9 cellular contexts compared by ENCODE assay signal in the genomic region with DNA sequence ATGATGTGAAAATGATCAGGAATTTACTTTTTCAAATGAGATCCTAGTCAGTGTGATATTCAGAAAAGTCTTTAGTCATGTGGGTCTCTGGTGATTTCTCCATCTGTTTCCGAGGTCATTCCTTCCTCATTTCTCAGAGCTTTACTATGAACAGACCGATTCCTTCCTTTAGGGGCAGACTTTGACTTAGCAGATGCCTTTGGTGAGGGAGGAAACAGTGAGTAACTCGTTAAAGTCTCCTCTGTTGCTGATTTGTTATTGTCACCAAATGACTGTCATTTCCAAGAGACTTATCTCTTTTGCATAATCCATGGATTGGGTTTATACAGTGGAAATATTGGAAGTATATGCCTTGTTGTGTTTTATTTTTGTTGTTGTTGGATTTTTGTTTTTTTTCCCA.
DNase-seq lines count a peak whose midpoint lies in the region; ATAC-seq and TF ChIP-seq lines count a peak whose summit lies in the region.
"Had no signal": no experiment of that assay in that cellular context is flagged by ENCODE, and none has a peak within 500 bp of the region (broad histone marks: within the 10 kb centered on the region; RNA-seq: fewer than 3 reads in every experiment).

No MANE protein-coding gene starts in this region.

- ATAC-seq in RWPE2 (ENCODE audit: low read depth) (peak; percentile 84), HG02610 (IDR thresholded peaks at IDR 0.05; ENCODE audit: unreplicated experiment) (no peak)

- H3K4me3 ChIP-seq in RWPE2 (ENCODE audit: severe bottlenecking) (no peak overlapping the region), fibroblast of the aortic adventitia (ENCODE audit: low read depth, low read length) (no peak overlapping the region), prostate gland (no peak overlapping the region)

- intact Hi-C loops in prostate gland (cut with DNase I) = loop anchor here (5.0 kb wide), 1 partner anchor 77 kb away; the partner anchor contains the start of gene CD99

- H3K27me3 ChIP-seq in RWPE2 (ENCODE audit: insufficient read depth, poor library complexity, severe bottlenecking) = no peaks in the 10 kb centered on the region
- H3K27me3 ChIP-seq in prostate gland (replicated peaks; ENCODE audit: insufficient read depth) = no peaks in the 10 kb centered on the region

- H3K4me1 ChIP-seq in RWPE2 (ENCODE audit: insufficient read depth, poor library complexity, severe bottlenecking) (peaks cover 5% of the 10 kb centered on the region), prostate gland (replicated peaks) (no peaks in the 10 kb centered on the region)

- TF ChIP-seq CTCF in RWPE2 (IDR thresholded peaks at IDR 0.05; ENCODE audit: poor library complexity, severe bottlenecking) (peak; percentile 51), fibroblast of the aortic adventitia (IDR thresholded peaks at IDR 0.05; ENCODE audit: insufficient read depth, low read length) (peak; percentile 72), prostate gland (IDR thresholded peaks at IDR 0.05) (peak in 3 of 4 experiments; percentile 9 to 30 (median 11)), GM10266 (IDR thresholded peaks at IDR 0.05; ENCODE audit: control insufficient read depth, insufficient read depth, low read depth, missing control alignments) (no peak)

- H3K27ac ChIP-seq in RWPE2 (ENCODE audit: poor library complexity, severe bottlenecking) (no peak overlapping the region), prostate gland (no peak overlapping the region)
- H3K27ac ChIP-seq: epithelial cell of prostate had no signal

- H3K9me3 ChIP-seq in RWPE2 (ENCODE audit: severe bottlenecking) = no peaks in the 10 kb centered on the region
- H3K9me3 ChIP-seq in prostate gland = no peaks in the 10 kb centered on the region

- H3K36me3 ChIP-seq in RWPE2 (ENCODE audit: low read depth) (peaks cover 71% of the 10 kb centered on the region), prostate gland (no peaks in the 10 kb centered on the region)

- WGBS in prostate gland = 15% methylated on average over 3 of the region's 3 CpGs

- no peak for TF ChIP-seq POLR2A in prostate gland (IDR thresholded peaks at IDR 0.05)

- DNase-seq in EL = peak; percentile 81
- DNase-seq in RWPE2 (ENCODE audit: low spot score) = no peak
- peak; percentile 85 for DNase-seq in fibroblast of the aortic adventitia (ENCODE audit: low read depth)
- no peak for DNase-seq in prostate gland (ENCODE audit: low spot score)
- DNase-seq in DMS53 treated with DMSO at 0.1 percent for 48 hours (lab: John Stamatoyannopoulos, UW; ENCODE audit: unreplicated experiment) = no peak
- no peak for DNase-seq in MV-4-11 (lab: John Stamatoyannopoulos, UW)
- DNase-seq in GM10266 (ENCODE audit: extremely low spot score) = no peak

Comparison
In these comparisons a context has a peak if more than half of its experiments do, and no peak if none do; other contexts are left out.
1. DNase-seq: peak in EL (single experiment) and fibroblast of the aortic adventitia (single experiment); none in RWPE2 (single experiment), prostate gland (single experiment), DMS53 treated with DMSO at 0.1 percent for 48 hours (single experiment), MV-4-11 (single experiment) and GM10266 (single experiment).